In the genomic region with DNA sequence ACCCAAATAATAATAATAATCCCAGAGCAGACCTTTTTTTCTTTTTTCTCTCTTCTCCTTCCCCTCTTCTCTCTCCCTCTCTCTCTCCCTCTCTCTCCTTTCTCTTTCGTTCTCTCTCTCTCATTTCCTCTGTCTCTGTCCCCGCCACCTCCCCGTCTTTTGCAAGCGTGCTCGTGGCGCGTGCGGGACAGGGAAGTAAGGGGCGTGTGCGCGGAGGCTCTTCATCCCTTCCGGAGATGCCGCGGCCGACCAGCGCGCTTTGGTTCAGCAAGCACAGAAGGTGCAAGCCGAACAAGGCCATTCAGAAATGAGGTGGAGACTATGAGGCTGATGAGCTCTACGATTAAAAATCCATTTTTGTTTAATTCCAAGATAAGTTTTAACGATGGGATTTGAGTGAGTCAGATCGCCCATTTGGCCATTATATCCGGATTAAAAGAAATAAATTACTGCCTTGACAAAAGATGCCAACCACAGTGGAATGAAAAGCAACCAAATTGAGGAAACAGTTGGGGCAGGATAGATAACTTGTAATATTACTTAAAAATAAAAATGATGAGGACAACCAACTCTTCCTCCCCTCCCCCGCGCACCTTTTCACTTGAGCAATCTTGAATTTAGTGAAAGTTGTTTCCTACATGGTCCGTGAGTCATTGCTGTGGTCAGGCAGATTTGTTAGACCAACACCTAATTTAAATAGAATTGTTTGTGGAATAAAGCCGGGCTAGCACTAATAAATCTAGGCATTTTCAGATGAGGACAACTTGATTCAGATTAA, we compare ENCODE assay signal across 8 cellular contexts. TPM values are rescaled to one million over a fixed set of nuclear protein-coding genes. Genes with fewer than 3 reads are reported as not detected.
DNase-seq lines count a peak whose midpoint lies in the region; ATAC-seq, FAIRE-seq and TF ChIP-seq lines count a peak whose summit lies in the region.

No MANE protein-coding gene starts in this region.

- H3K4me3 Mint-ChIP-seq in activated naive CD4-positive, alpha-beta T cell treated with anti-CD3 and anti-CD28 coated beads for 36 hours = peak overlapping the region; percentile 94
- H3K4me3 Mint-ChIP-seq in progenitor cell of endocrine pancreas (ENCODE audit: low read depth) = peak overlapping the region; percentile 79

- H3K27me3 Mint-ChIP-seq in activated naive CD4-positive, alpha-beta T cell treated with anti-CD3 and anti-CD28 coated beads for 36 hours (ENCODE audit: low read depth) = no peaks in the 10 kb centered on the region
- peaks cover 58% of the 10 kb centered on the region for H3K27me3 Mint-ChIP-seq in progenitor cell of endocrine pancreas

- H3K9ac ChIP-seq in MM.1S (ENCODE audit: low read length) = no peak overlapping the region

- H3K4me2 ChIP-seq in MM.1S (ENCODE audit: low read depth, low read length) = no peak overlapping the region

- peak; percentile 76 for FAIRE-seq in RCC 7860 (lab: Jason Lieb, UNC)

- no peaks in the 10 kb centered on the region for H3K36me3 ChIP-seq in MM.1S (replicated peaks; ENCODE audit: insufficient read depth, low read length)

- TF ChIP-seq CTCF in GM20000 (IDR thresholded peaks at IDR 0.05; ENCODE audit: extremely low read depth, missing control alignments) (no peak), progenitor cell of endocrine pancreas (IDR thresholded peaks at IDR 0.05; ENCODE audit: unreplicated experiment) (no peak), MM.1S (IDR thresholded peaks at IDR 0.05; ENCODE audit: low read length) (no peak)

- H3K27me3 ChIP-seq in MM.1S (replicated peaks; ENCODE audit: insufficient read depth, low read length) = no peaks in the 10 kb centered on the region; the same call in 1 of the 2 replicates

- peaks cover 71% of the 10 kb centered on the region for H3K4me1 Mint-ChIP-seq in activated naive CD4-positive, alpha-beta T cell treated with anti-CD3 and anti-CD28 coated beads for 36 hours (ENCODE audit: low read depth)
- peaks cover 21% of the 10 kb centered on the region for H3K4me1 Mint-ChIP-seq in progenitor cell of endocrine pancreas (ENCODE audit: low read depth)

- no peaks in the 10 kb centered on the region for H3K9me2 ChIP-seq in MM.1S (replicated peaks; ENCODE audit: insufficient read depth, low read length)

- H3K36me3 Mint-ChIP-seq in activated naive CD4-positive, alpha-beta T cell treated with anti-CD3 and anti-CD28 coated beads for 36 hours (ENCODE audit: low read depth) = peaks cover 28% of the 10 kb centered on the region
- H3K36me3 Mint-ChIP-seq in progenitor cell of endocrine pancreas (ENCODE audit: insufficient read depth) = no peaks in the 10 kb centered on the region

- peaks cover 7% of the 10 kb centered on the region; the same call in 1 of the 2 replicates for H3K4me1 ChIP-seq in MM.1S (ENCODE audit: low read length)

- H2AFZ ChIP-seq in MM.1S (ENCODE audit: low read length) = no peak overlapping the region

- no peak overlapping the region for H3K4me3 ChIP-seq in MM.1S (ENCODE audit: low read length)

- no peaks in the 10 kb centered on the region for H3F3A ChIP-seq in MM.1S (ENCODE audit: insufficient read depth, low read length)

- intact Hi-C loops in activated naive CD4-positive, alpha-beta T cell treated with anti-CD3 and anti-CD28 coated beads for 36 hours (cut with micrococcal nuclease) = loop anchor here (1.0 to 5.0 kb wide), 4 partner anchors 275 to 864 kb away; a partner anchor contains a TSS
- intact Hi-C loops in Right ventricle myocardium superior (cut with DNase I) = no loop called here

- CTCF ChIA-PET in activated naive CD4-positive, alpha-beta T cell treated with anti-CD3 and anti-CD28 coated beads for 36 hours (lab: Charles Lee) = interaction anchor here (0.9 to 3.4 kb wide), 8 partner anchors 10 to 557 kb away, joined by 3 to 15 read pairs (median 6); no protein-coding TSS in a partner anchor

- peak; percentile 44 for DNase-seq in GM20000 (ENCODE audit: low spot score)
- peak; percentile 76 for DNase-seq in RCC 7860 (ENCODE audit: low spot score)
- peak; percentile 79 for DNase-seq in activated naive CD4-positive, alpha-beta T cell treated with anti-CD3 and anti-CD28 coated beads for 36 hours
- peak; percentile 83 for DNase-seq in Right ventricle myocardium superior
- DNase-seq in progenitor cell of endocrine pancreas (ENCODE audit: low spot score, unreplicated experiment) = no peak
- DNase-seq in NCI-H69 (lab: John Stamatoyannopoulos, UW) = no peak
- no peak for DNase-seq in MM.1S

- H3K9me3 Mint-ChIP-seq in activated naive CD4-positive, alpha-beta T cell treated with anti-CD3 and anti-CD28 coated beads for 36 hours = no peaks in the 10 kb centered on the region
- no peaks in the 10 kb centered on the region for H3K9me3 Mint-ChIP-seq in progenitor cell of endocrine pancreas (ENCODE audit: low read depth)

- no peaks in the 10 kb centered on the region for H3K79me2 ChIP-seq in MM.1S (ENCODE audit: low read length)

- peak; percentile 66 for ATAC-seq in Right ventricle myocardium superior (ENCODE audit: poor library complexity)
- ATAC-seq in HG03520 (IDR thresholded peaks at IDR 0.05; ENCODE audit: unreplicated experiment) = no peak

- H3K27ac ChIP-seq in MM.1S (ENCODE audit: low read length) = no peak overlapping the region

- no peaks in the 10 kb centered on the region for H4K20me1 ChIP-seq in MM.1S (ENCODE audit: insufficient read depth, low read length)

- no peaks in the 10 kb centered on the region for H3K9me3 ChIP-seq in MM.1S (replicated peaks; ENCODE audit: insufficient read depth, low read length)

- H3K27ac Mint-ChIP-seq in activated naive CD4-positive, alpha-beta T cell treated with anti-CD3 and anti-CD28 coated beads for 36 hours = peak overlapping the region; percentile 94
- no peak overlapping the region for H3K27ac Mint-ChIP-seq in progenitor cell of endocrine pancreas

RNA-seq across cellular contexts. Expression of a gene that starts 1.2 kb away (rescaled TPM):
- 10 to 100 TPM; 19.2 to 19.6 TPM for total RNA-seq in activated naive CD4-positive, alpha-beta T cell treated with anti-CD3 and anti-CD28 coated beads for 36 hours
- total RNA-seq in Right ventricle myocardium superior = 2.0 TPM
- total RNA-seq in progenitor cell of endocrine pancreas = 9.3 and 10.7 TPM in 2 replicates

RNA-seq across cellular contexts. Expression of a gene that starts 1.5 kb away (rescaled TPM):
- 100 to 1,000 TPM; 138 to 143 TPM for total RNA-seq in activated naive CD4-positive, alpha-beta T cell treated with anti-CD3 and anti-CD28 coated beads for 36 hours
- total RNA-seq in Right ventricle myocardium superior (0.67 TPM), progenitor cell of endocrine pancreas (0.91 and 1.1 TPM in 2 replicates)

Comparison
In these comparisons a context has a peak if more than half of its experiments do, and no peak if none do; other contexts are left out.
1. DNase-seq: peak in GM20000 (single experiment), RCC 7860 (single experiment), activated naive CD4-positive, alpha-beta T cell treated with anti-CD3 and anti-CD28 coated beads for 36 hours (single experiment) and Right ventricle myocardium superior (single experiment); none in progenitor cell of endocrine pancreas (single experiment), NCI-H69 (single experiment) and MM.1S (single experiment).
2. RNA of a gene that starts 1.5 kb away (total RNA-seq): 138 to 143 TPM in activated naive CD4-positive, alpha-beta T cell treated with anti-CD3 and anti-CD28 coated beads for 36 hours; 0.91 to 1.1 TPM in progenitor cell of endocrine pancreas and 0.67 TPM in Right ventricle myocardium superior (single experiment); every median in the first group is over 10 times any median in the second.